ENCODE assay signal across 1 cellular context in genomic region chr12:27523642-27524488, GRCh38.
A peak's percentile ranks its signal among the peaks of the same experiment; 100 is the strongest.
TF ChIP-seq lines count a peak whose summit lies in the region.

TSS of gene PPFIBP1 (plus strand) at chr12:27524206. CDS start at chr12:27633397, 109,191 bp downstream.

TF ChIP-seq in HepG2, 621 proteins besides CTCF, POLR2A, EP300 and RAD21 (continued from another document and continues in another):
- TF ChIP-seq TSC22D2 (CRISPR knock-in tag; IDR thresholded peaks at IDR 0.05; ENCODE audit: borderline replicate concordance) (no peak), SRSF1 (optimal IDR thresholded peaks at IDR 0.05; ENCODE audit: low read depth, low read length) (peak; percentile 31), ZNF362 (CRISPR knock-in tag; IDR thresholded peaks at IDR 0.05; ENCODE audit: borderline replicate concordance) (no peak), NCOR1 (IDR thresholded peaks at IDR 0.05; ENCODE audit: borderline replicate concordance, low read length) (peak; percentile 20; the same call in 1 of the 2 replicates), ZMYM3 (CRISPR knock-in tag; IDR thresholded peaks at IDR 0.05) (0 out of 2 replicates have a peak, but pooled peaks have one; percentile 8), ZNF546 (CRISPR knock-in tag; conservative IDR thresholded peaks at IDR 0.05) (peak; percentile 22; the same call in 1 of the 2 replicates), SP2 (CRISPR knock-in tag; IDR thresholded peaks at IDR 0.05) (peak; percentile 95), THAP8 (CRISPR knock-in tag; IDR thresholded peaks at IDR 0.05; ENCODE audit: borderline replicate concordance) (no peak), AGO2 (optimal IDR thresholded peaks at IDR 0.05; ENCODE audit: low read depth, low read length) (peak; percentile 26), ZBTB42 (CRISPR knock-in tag; IDR thresholded peaks at IDR 0.05) (0 out of 2 replicates have a peak, but pooled peaks have one; percentile 7), PITX1 (CRISPR knock-in tag; IDR thresholded peaks at IDR 0.05) (peak; percentile 55; the same call in 1 of the 2 replicates), CREM (IDR thresholded peaks at IDR 0.05) (peak; percentile 68; the same call in 1 of the 2 replicates), CREM (CRISPR knock-in tag; IDR thresholded peaks at IDR 0.05) (no peak), GATA4 (IDR thresholded peaks at IDR 0.05; ENCODE audit: borderline replicate concordance, low read depth) (peak; percentile 76; the same call in 1 of the 2 replicates), NKX3-1 (CRISPR knock-in tag; IDR thresholded peaks at IDR 0.05) (no peak), THAP9 (CRISPR knock-in tag; IDR thresholded peaks at IDR 0.05; ENCODE audit: borderline replicate concordance) (peak; percentile 70; the same call in 1 of the 2 replicates), NFYB (CRISPR knock-in tag; IDR thresholded peaks at IDR 0.05) (peak; percentile 87), ZNF234 (CRISPR knock-in tag; conservative IDR thresholded peaks at IDR 0.05) (0 out of 2 replicates have a peak, but pooled peaks have one; percentile 35), EED (CRISPR knock-in tag; IDR thresholded peaks at IDR 0.05) (no peak), NAIF1 (CRISPR knock-in tag; IDR thresholded peaks at IDR 0.05; ENCODE audit: borderline replicate concordance) (no peak), ZNF407 (CRISPR knock-in tag; IDR thresholded peaks at IDR 0.05; ENCODE audit: not compliant biosample characterization) (peak; percentile 79), MIER3 (CRISPR knock-in tag; IDR thresholded peaks at IDR 0.05; ENCODE audit: borderline replicate concordance) (no peak; the same call in 1 of the 2 replicates), ZFP37 (CRISPR knock-in tag; IDR thresholded peaks at IDR 0.05; ENCODE audit: borderline replicate concordance) (no peak; the same call in 1 of the 2 replicates), ZC3H4 (CRISPR knock-in tag; IDR thresholded peaks at IDR 0.05; ENCODE audit: borderline replicate concordance) (no peak), ZNF720 (CRISPR knock-in tag; IDR thresholded peaks at IDR 0.05) (no peak), SMARCE1 (IDR thresholded peaks at IDR 0.05; ENCODE audit: borderline replicate concordance) (no peak), RBM39 (IDR thresholded peaks at IDR 0.05; ENCODE audit: low read depth, low read length, poor library complexity, severe bottlenecking) (peak; percentile 58), ZNF441 (CRISPR knock-in tag; IDR thresholded peaks at IDR 0.05; ENCODE audit: borderline replicate concordance) (peak; percentile 32; the same call in 1 of the 2 replicates), NBN (conservative IDR thresholded peaks at IDR 0.05) (no peak), MTA1 (CRISPR knock-in tag; IDR thresholded peaks at IDR 0.05; ENCODE audit: borderline replicate concordance) (peak; percentile 28; the same call in 1 of the 2 replicates), JARID2 (CRISPR knock-in tag; IDR thresholded peaks at IDR 0.05; ENCODE audit: insufficient replicate concordance) (peak; percentile 5), SP5 (CRISPR knock-in tag; IDR thresholded peaks at IDR 0.05; ENCODE audit: borderline replicate concordance, low read depth) (peak; percentile 44; the same call in 1 of the 2 replicates), ZNF639 (CRISPR knock-in tag; conservative IDR thresholded peaks at IDR 0.05) (0 out of 2 replicates have a peak, but pooled peaks have one; percentile 42), GLI4 (CRISPR knock-in tag; IDR thresholded peaks at IDR 0.05; ENCODE audit: borderline replicate concordance) (0 out of 2 replicates have a peak, but pooled peaks have one; percentile 23), CENPBD1 (CRISPR knock-in tag; IDR thresholded peaks at IDR 0.05; ENCODE audit: borderline replicate concordance, low read depth) (no peak), ZNF687 (CRISPR knock-in tag; IDR thresholded peaks at IDR 0.05) (peak; percentile 82), ZKSCAN1 (IDR thresholded peaks at IDR 0.05; ENCODE audit: low read length) (0 out of 2 replicates have a peak, but pooled peaks have one; percentile 16), MAFK (conservative IDR thresholded peaks at IDR 0.05 in 1 of 2, IDR thresholded peaks at IDR 0.05 in 1 of 2; ENCODE audit: low read length in 2 of 2) (0 out of 4 replicates have a peak, but pooled peaks of 1 of the 2 experiments have one; percentile 1), NR2F6 (IDR thresholded peaks at IDR 0.05) (peak; percentile 14; the same call in 1 of the 2 replicates), NR2F6 (CRISPR knock-in tag; IDR thresholded peaks at IDR 0.05) (no peak), SP4 (CRISPR knock-in tag; IDR thresholded peaks at IDR 0.05) (peak; percentile 96), TEAD3 (CRISPR knock-in tag; optimal IDR thresholded peaks at IDR 0.05; ENCODE audit: borderline replicate concordance) (peak; percentile 89), E2F5 (CRISPR knock-in tag; conservative IDR thresholded peaks at IDR 0.05) (0 out of 2 replicates have a peak, but pooled peaks have one; percentile 33)
